ENCODE assay signal across 8 cellular contexts in genomic region chr3:112814256-112814655, GRCh38. TPM values are rescaled to one million over a fixed set of nuclear protein-coding genes. Genes with fewer than 3 reads are reported as not detected.
DNase-seq lines count a peak whose midpoint lies in the region; ATAC-seq and TF ChIP-seq lines count a peak whose summit lies in the region.

No MANE protein-coding gene starts in this region.

- H3K4me1 ChIP-seq in mucosa of descending colon (ENCODE audit: low read depth) = no peaks in the 10 kb centered on the region

- TF ChIP-seq CTCF in mucosa of descending colon (IDR thresholded peaks at IDR 0.05) = no peak

- DNase-seq in DMS 273 treated with DMSO at 0.1 percent for 48 hours (lab: John Stamatoyannopoulos, UW) (peak; percentile 27), LoVo (ENCODE audit: low spot score) (peak; percentile 32), cerebellar cortex (ENCODE audit: low spot score) (peak; percentile 11), mucosa of descending colon (no peak)
- no peak for DNase-seq in stimulated activated CD4-positive, alpha-beta T cell treated with anti-CD3 and anti-CD28 coated beads, Interleukin-4, amount 100 ng/mL, for 4 hours
- DNase-seq in stimulated activated naive CD4-positive, alpha-beta T cell (lab: John Stamatoyannopoulos, UW) = no peak
- DNase-seq in activated T-cell treated with anti-CD3 and anti-CD28 coated beads, Interleukin-2, amount 50 U/mL, for 1 hour = no peak

- no peak overlapping the region for H3K4me3 ChIP-seq in mucosa of descending colon

- ATAC-seq in mucosa of descending colon = peak; percentile 12
- no peak for ATAC-seq in HG02623 (IDR thresholded peaks at IDR 0.05; ENCODE audit: unreplicated experiment)

- no peaks in the 10 kb centered on the region for H3K9me3 ChIP-seq in mucosa of descending colon

- no peaks in the 10 kb centered on the region for H3K36me3 ChIP-seq in mucosa of descending colon (ENCODE audit: low read depth)

- intact Hi-C loops in mucosa of descending colon (cut with DNase I, micrococcal nuclease) = loop anchor here in 1 of 2 donors (5.0 kb wide), 1 partner anchor 172 kb away; the partner anchor contains the start of gene CCDC80

RNA-seq across cellular contexts. Expression of gene CD200R1L, which starts 32.4 kb away (rescaled TPM):
- total RNA-seq in mucosa of descending colon = not detected

Comparison
In these comparisons a context has a peak if more than half of its experiments do, and no peak if none do; other contexts are left out.
1. DNase-seq: peak in DMS 273 treated with DMSO at 0.1 percent for 48 hours (single experiment), LoVo (single experiment) and cerebellar cortex (single experiment); none in mucosa of descending colon (0 of 3), stimulated activated CD4-positive, alpha-beta T cell treated with anti-CD3 and anti-CD28 coated beads, Interleukin-4, amount 100 ng/mL, for 4 hours (0 of 2), stimulated activated naive CD4-positive, alpha-beta T cell (0 of 6) and activated T-cell treated with anti-CD3 and anti-CD28 coated beads, Interleukin-2, amount 50 U/mL, for 1 hour (single experiment).